ENCODE assay signal across 22 cellular contexts in genomic region chr20:62296724-62297448, GRCh38.
"Had no signal": no experiment of that assay in that cellular context is flagged by ENCODE, and none has a peak within 500 bp of the region (broad histone marks: within the 10 kb centered on the region; RNA-seq: fewer than 3 reads in every experiment).

No MANE protein-coding gene starts in this region.

- H3K79me2 ChIP-seq: hepatocyte had no signal

- H3K27ac ChIP-seq: brain microvascular endothelial cell, foreskin keratinocyte, hepatocyte, ovary, psoas muscle, tibial nerve, WERI-Rb-1 had no signal

- H3K9me3 ChIP-seq: ovary, psoas muscle, right atrium auricular region, tibial nerve had no signal

- H3K36me3 ChIP-seq: ovary had no signal

- DNase-seq: activated CD4-positive, alpha-beta T cell treated with anti-CD3 and anti-CD28 coated beads for 1 hour; activated CD4-positive, alpha-beta T cell treated with anti-CD3 and anti-CD28 coated beads, Interleukin-2, amount 50 U/mL, for 1 hour; activated CD8-positive, alpha-beta T cell treated with anti-CD3 and anti-CD28 coated beads, Interleukin-2, amount 10 ng/mL, durations not matched to agents 7 days and 5 days; activated gamma-delta T cell treated with Interleukin-2 at 50 U/mL for 16 hours; activated T-cell treated with anti-CD3 and anti-CD28 coated beads, Interleukin-2, amount 50 U/mL, for 1 hour; aorta; brain microvascular endothelial cell; caudate nucleus; effector CD8-positive, alpha-beta T cell; foreskin keratinocyte; kidney glomerular epithelial cell; left ventricle myocardium superior; midbrain; natural killer cell; ovary; psoas muscle; stimulated activated CD4-positive, alpha-beta T cell treated with anti-CD3 and anti-CD28 coated beads, Interleukin-1b, Interleukin-23, amount 100 ng/mL, for 48 hours; WERI-Rb-1 had no signal

- H3K4me1 ChIP-seq: foreskin keratinocyte, psoas muscle had no signal

- H3K4me3 ChIP-seq: hepatocyte, ovary, psoas muscle, right atrium auricular region, tibial nerve had no signal

- H3K27me3 ChIP-seq: brain microvascular endothelial cell, foreskin keratinocyte, hepatocyte, ovary, right atrium auricular region, tibial nerve had no signal

- H2AFZ ChIP-seq: hepatocyte had no signal

- FAIRE-seq: urothelium cell line had no signal

- ATAC-seq: activated CD8-positive, alpha-beta T cell treated with anti-CD3 and anti-CD28 coated beads, Interleukin-2, amount 10 ng/mL, durations not matched to agents 7 days and 5 days; foreskin keratinocyte; left ventricle myocardium superior; natural killer cell had no signal

- H3K4me2 ChIP-seq: hepatocyte had no signal
